In genomic region chr7:66198461-66198860, GRCh38 we compare ENCODE assay signal across 15 cellular contexts.
"Had no signal": no experiment of that assay in that cellular context is flagged by ENCODE, and none has a peak within 500 bp of the region (broad histone marks: within the 10 kb centered on the region; RNA-seq: fewer than 3 reads in every experiment).

No MANE protein-coding gene starts in this region.

- H3K9me3 ChIP-seq: adrenal gland, colonic mucosa, esophagus muscularis mucosa, left lung, thyroid gland had no signal

- H2AFZ ChIP-seq: hepatocyte had no signal

- H3K4me1 ChIP-seq: adrenal gland, colonic mucosa, esophagus muscularis mucosa, left lung, thyroid gland had no signal

- H3K9me3 Mint-ChIP-seq: activated T-helper 17 cell treated with anti-CD3 and anti-CD28 coated beads, Interleukin-2, amount 50 U/mL, for 72 hours; nephron progenitor cell had no signal

- H3K27ac ChIP-seq: adrenal gland, colonic mucosa, esophagus muscularis mucosa, hepatocyte, left lung, thyroid gland had no signal

- H3K4me3 Mint-ChIP-seq: activated T-helper 17 cell treated with anti-CD3 and anti-CD28 coated beads, Interleukin-2, amount 50 U/mL, for 72 hours; nephron progenitor cell; stimulated activated memory B cell treated with anti-CD40 and anti-IgM and Interleukin-4, amounts not matched to agents 10 μg/mL and 1 μg/mL and 100 μg/mL, for 72 hours had no signal

- DNase-seq: activated CD4-positive, alpha-beta T cell treated with anti-CD3 and anti-CD28 coated beads, Interleukin-2, amount 50 U/mL, for 1 hour; activated naive CD4-positive, alpha-beta T cell treated with anti-CD3 and anti-CD28 coated beads, Interleukin-2, amount 50 U/mL, for 16 hours; activated T-cell treated with anti-CD3 and anti-CD28 coated beads for 4 hours; adrenal gland; colonic mucosa; islet precursor cell; left lung; mesenchymal stem cell; nephron progenitor cell; stimulated activated CD4-positive, alpha-beta T cell treated with anti-CD3 and anti-CD28 coated beads, Interleukin-2, amount 100 ng/mL, for 48 hours; thyroid gland had no signal

- H3K27me3 ChIP-seq: adrenal gland, colonic mucosa, hepatocyte, thyroid gland had no signal

- H3K4me3 ChIP-seq: adrenal gland, colonic mucosa, esophagus muscularis mucosa, hepatocyte, left lung, thyroid gland had no signal

- H3K27ac Mint-ChIP-seq: activated T-helper 17 cell treated with anti-CD3 and anti-CD28 coated beads, Interleukin-2, amount 50 U/mL, for 72 hours; nephron progenitor cell; stimulated activated memory B cell treated with anti-CD40 and anti-IgM and Interleukin-4, amounts not matched to agents 10 μg/mL and 1 μg/mL and 100 μg/mL, for 72 hours had no signal

- H3K36me3 ChIP-seq: adrenal gland, colonic mucosa, esophagus muscularis mucosa, left lung, thyroid gland had no signal

- ATAC-seq: activated T-helper 17 cell treated with anti-CD3 and anti-CD28 coated beads, Interleukin-2, amount 50 U/mL, for 72 hours; left lung; stimulated activated memory B cell treated with anti-CD40 and anti-IgM and Interleukin-4, amounts not matched to agents 10 μg/mL and 1 μg/mL and 100 μg/mL, for 72 hours had no signal

- H3K36me3 Mint-ChIP-seq: stimulated activated memory B cell treated with anti-CD40 and anti-IgM and Interleukin-4, amounts not matched to agents 10 μg/mL and 1 μg/mL and 100 μg/mL, for 72 hours had no signal

- H3K4me2 ChIP-seq: hepatocyte had no signal

- H3K79me2 ChIP-seq: hepatocyte had no signal
